Comparison of ENCODE assay signal across 9 cellular contexts in the genomic region with DNA sequence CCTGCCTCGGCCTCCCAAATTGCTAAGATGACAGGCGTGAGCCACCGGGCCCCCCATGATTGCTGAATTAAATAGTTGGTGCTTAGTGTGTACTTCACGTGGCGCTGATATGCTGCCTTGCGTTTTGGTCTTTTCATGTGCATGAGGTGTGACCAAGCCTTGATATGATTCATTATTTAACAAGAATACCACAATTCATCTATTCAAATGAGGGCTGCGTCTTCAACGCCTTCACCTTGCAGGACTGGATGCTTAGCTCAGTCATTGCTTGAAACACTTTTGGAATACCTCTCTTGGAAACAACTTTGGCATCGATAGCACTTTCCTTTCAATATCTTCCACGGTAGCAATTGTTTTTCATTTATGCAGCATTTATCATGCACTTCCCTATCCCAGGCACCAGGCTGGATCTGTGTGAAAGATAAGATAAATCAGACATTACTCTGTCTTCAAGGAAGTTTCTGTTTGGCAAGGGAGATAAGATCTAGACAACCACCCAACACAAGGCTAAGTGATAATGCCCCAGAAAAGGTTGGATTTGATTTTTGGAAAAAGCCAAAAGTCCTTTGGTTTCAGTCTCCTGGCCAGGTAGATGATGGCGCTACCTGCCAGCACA. TPM values are rescaled to one million over a fixed set of nuclear protein-coding genes. Genes with fewer than 3 reads are reported as not detected.
DNase-seq lines count a peak whose midpoint lies in the region; ATAC-seq, FAIRE-seq and TF ChIP-seq lines count a peak whose summit lies in the region.
"Had no signal": no experiment of that assay in that cellular context is flagged by ENCODE, and none has a peak within 500 bp of the region (broad histone marks: within the 10 kb centered on the region; RNA-seq: fewer than 3 reads in every experiment).

No MANE protein-coding gene starts in this region.

- H3K4me3 ChIP-seq in HepG2 (replicated peaks in 1 of 3; ENCODE audit: insufficient read depth in 1 of 3, low read depth in 2 of 3, low read length in 3 of 3) (peak overlapping the region; percentile 58 to 79 (median 67)), right lobe of liver (peak overlapping the region in 1 of 3 donors; percentile 51), astrocyte (ENCODE audit: insufficient read depth, low read depth, low read length) (peak overlapping the region; percentile 71), Karpas-422 (ENCODE audit: low read length) (no peak overlapping the region)

- no peak for DNase-seq in HepG2 (ENCODE audit: low spot score)
- DNase-seq in right lobe of liver = no peak
- no peak for DNase-seq in astrocyte (ENCODE audit: low read depth)
- DNase-seq in left colon = no peak
- DNase-seq in urothelium cell line (ENCODE audit: low spot score) = no peak
- DNase-seq in Karpas-422 = no peak
- DNase-seq in SIG-M5 treated with dmso at 0.1 percent for 504 hours (lab: John Stamatoyannopoulos, UW; ENCODE audit: unreplicated experiment) = no peak

- POLR2A ChIA-PET in HepG2 (lab: Yijun Ruan, JAX) = interaction anchor here (0.9 to 1.9 kb wide), 6 partner anchors 8 to 68 kb away, joined by 3 to 14 read pairs (median 4); no protein-coding TSS in a partner anchor

- H3K4me1 Mint-ChIP-seq in astrocyte (ENCODE audit: low read depth, unreplicated experiment) = peaks cover 11% of the 10 kb centered on the region

- H3K4me2 ChIP-seq in HepG2 (ENCODE audit: low read depth, low read length) (peak overlapping the region; percentile 88), astrocyte (ENCODE audit: low read length) (peak overlapping the region; percentile 85), Karpas-422 (ENCODE audit: low read depth, low read length, poor library complexity, severe bottlenecking) (no peak overlapping the region)

- H3K27me3 ChIP-seq in HepG2 (ENCODE audit: control insufficient read depth in 1 of 2, insufficient read depth in 2 of 2, low read length in 2 of 2) = no peaks in the 10 kb centered on the region
- no peaks in the 10 kb centered on the region for H3K27me3 ChIP-seq in right lobe of liver
- no peaks in the 10 kb centered on the region for H3K27me3 ChIP-seq in astrocyte (ENCODE audit: insufficient read depth, low read length)
- no peaks in the 10 kb centered on the region for H3K27me3 ChIP-seq in Karpas-422 (ENCODE audit: low read length)

- peak overlapping the region; percentile 89 for H3K27ac Mint-ChIP-seq in astrocyte (ENCODE audit: unreplicated experiment)

- no peaks in the 10 kb centered on the region for H3K27me3 Mint-ChIP-seq in astrocyte (ENCODE audit: low read depth, unreplicated experiment)

- TF ChIP-seq POLR2A in HepG2 (IDR thresholded peaks at IDR 0.05; ENCODE audit: insufficient read depth in 1 of 2, low read depth in 2 of 2, low read length in 2 of 2) (no peak), right lobe of liver (IDR thresholded peaks at IDR 0.05) (no peak)

- H3K79me2 ChIP-seq in HepG2 (ENCODE audit: insufficient read depth, low read length) (peaks cover 25% of the 10 kb centered on the region), astrocyte (ENCODE audit: insufficient read depth, low read length) (peaks cover 28% of the 10 kb centered on the region), Karpas-422 (ENCODE audit: low read length) (no peaks in the 10 kb centered on the region)

- H3K9ac ChIP-seq in HepG2 (ENCODE audit: insufficient read depth, low read depth, low read length) (peak overlapping the region; percentile 69), astrocyte (ENCODE audit: low read length) (peak overlapping the region; percentile 81), Karpas-422 (ENCODE audit: low read length) (no peak overlapping the region)

- peak overlapping the region; percentile 90 for H3K4me3 Mint-ChIP-seq in astrocyte (ENCODE audit: unreplicated experiment)

- no peaks in the 10 kb centered on the region for H3K9me3 ChIP-seq in HepG2 (ENCODE audit: low read length)
- H3K9me3 ChIP-seq in right lobe of liver = no peaks in the 10 kb centered on the region
- no peaks in the 10 kb centered on the region for H3K9me3 ChIP-seq in astrocyte (ENCODE audit: insufficient read depth, low read depth, low read length)
- H3K9me3 ChIP-seq in Karpas-422 (ENCODE audit: low read length) = no peaks in the 10 kb centered on the region

- CTCF ChIA-PET in HepG2 (lab: Yijun Ruan, JAX; ENCODE audit: low intra/inter-chr PET ratio, low total read pairs) = no interaction called here

- ATAC-seq in HepG2 = no peak
- ATAC-seq in right lobe of liver = no peak
- peak; percentile 25 for ATAC-seq in left colon
- ATAC-seq in HG03469 (IDR thresholded peaks at IDR 0.05; ENCODE audit: unreplicated experiment) = no peak

- no TSS peak for BruUV-seq in HepG2 (replicated peaks; lab: Mats Ljungman, UMichigan)

- FAIRE-seq in HepG2 (lab: Jason Lieb, UNC) = peak; percentile 18
- FAIRE-seq in astrocyte (lab: Jason Lieb, UNC) = no peak
- peak; percentile 79 for FAIRE-seq in urothelium cell line (lab: Jason Lieb, UNC)
- FAIRE-seq: TTC549 had no signal

- H3K36me3 ChIP-seq in HepG2 (replicated peaks in 1 of 2; ENCODE audit: control insufficient read depth in 1 of 2, insufficient read depth in 2 of 2, low read length in 2 of 2) = no peaks in the 10 kb centered on the region
- no peaks in the 10 kb centered on the region for H3K36me3 ChIP-seq in right lobe of liver
- H3K36me3 ChIP-seq in astrocyte (ENCODE audit: insufficient read depth, low read length) = no peaks in the 10 kb centered on the region
- H3K36me3 ChIP-seq in Karpas-422 (ENCODE audit: insufficient read depth, low read length) = no peaks in the 10 kb centered on the region

- H3K36me3 Mint-ChIP-seq in astrocyte (ENCODE audit: low read depth, unreplicated experiment) = peaks cover 4% of the 10 kb centered on the region

- TF ChIP-seq RAD21 in HepG2 (CRISPR knock-in tag; IDR thresholded peaks at IDR 0.05) = no peak

- H3K9me2 ChIP-seq in Karpas-422 (replicated peaks; ENCODE audit: insufficient read depth, low read length) = no peaks in the 10 kb centered on the region

- peaks cover 10% of the 10 kb centered on the region; the same call in 1 of the 2 replicates for H4K20me1 ChIP-seq in HepG2 (ENCODE audit: insufficient read depth, low read length)
- peaks cover 21% of the 10 kb centered on the region for H4K20me1 ChIP-seq in astrocyte (ENCODE audit: insufficient read depth, low read length)
- no peaks in the 10 kb centered on the region for H4K20me1 ChIP-seq in Karpas-422 (ENCODE audit: insufficient read depth, low read depth, low read length)

- 69% methylated on average over 11 of the region's 11 CpGs for WGBS in HepG2 (ENCODE audit: low lambda C conversion rate)
- WGBS in right lobe of liver (ENCODE audit: insufficient coverage, low coverage, low lambda C conversion rate, missing lambda C conversion rate) = 45% methylated on average over 5 of the region's 11 CpGs

- no peak overlapping the region for H2AFZ ChIP-seq in HepG2 (ENCODE audit: low read length)
- H2AFZ ChIP-seq in astrocyte (ENCODE audit: low read depth, low read length) = peak overlapping the region; percentile 83
- no peak overlapping the region for H2AFZ ChIP-seq in Karpas-422 (ENCODE audit: low read length)

- H3K27ac ChIP-seq in HepG2 (ENCODE audit: extremely low read length, insufficient read depth, low read length) (peak overlapping the region; percentile 91), right lobe of liver (no peak overlapping the region), astrocyte (ENCODE audit: low read depth, low read length) (peak overlapping the region; percentile 73), Karpas-422 (ENCODE audit: low read length) (no peak overlapping the region)

- TF ChIP-seq EP300 in HepG2 (IDR thresholded peaks at IDR 0.05; ENCODE audit: low read depth in 2 of 2, low read length in 2 of 2) (no peak), HepG2 (CRISPR knock-in tag; IDR thresholded peaks at IDR 0.05; ENCODE audit: borderline replicate concordance) (no peak)

- in situ Hi-C loops in HepG2 (cut with HindIII; ENCODE audit: extremely low pct_ligation_motif_present, low pct_unique_long_range_greater_than_20kb) = loop anchor here (5.0 kb wide), 1 partner anchor 71 kb away; no protein-coding TSS in a partner anchor

- no peak for TF ChIP-seq CTCF in HepG2 (CRISPR knock-in tag; IDR thresholded peaks at IDR 0.05)
- TF ChIP-seq CTCF in right lobe of liver (IDR thresholded peaks at IDR 0.05) = no peak
- no peak for TF ChIP-seq CTCF in astrocyte (IDR thresholded peaks at IDR 0.05; ENCODE audit: insufficient read depth, low read depth, low read length)

- no peaks in the 10 kb centered on the region for H3K9me3 Mint-ChIP-seq in astrocyte (ENCODE audit: unreplicated experiment)

- H3K4me1 ChIP-seq in HepG2 (ENCODE audit: insufficient read depth, low read length) = peaks cover 39% of the 10 kb centered on the region
- peaks cover 0 to 3% (median 0%) of the 10 kb centered on the region in 4 donors for H3K4me1 ChIP-seq in right lobe of liver
- H3K4me1 ChIP-seq in astrocyte (ENCODE audit: insufficient read depth, low read length) = peaks cover 20% of the 10 kb centered on the region
- no peaks in the 10 kb centered on the region for H3K4me1 ChIP-seq in Karpas-422 (ENCODE audit: low read length)

- intact Hi-C loops in HepG2 (cut with micrococcal nuclease; ENCODE audit: unreplicated experiment) = no loop called here
- intact Hi-C loops in right lobe of liver (cut with DNase I) = no loop called here
- intact Hi-C loops in left colon (cut with DNase I, micrococcal nuclease) = no loop called here

RNA-seq across cellular contexts. Expression of gene TEAD4, which starts 1.3 kb away (rescaled TPM):
- total RNA-seq in HepG2 (2016; rRNA removed; fragmentation: Illumina TruSeq; extraction: Trizol) (45.0 and 46.3 TPM in 2 replicates), right lobe of liver (1 to 10 TPM in 4 of 6 experiments, under 1 TPM in 2; 0.81 to 8.5 (median 3.0) TPM), astrocyte (13.0 and 19.1 TPM in 2 replicates), left colon (1 to 10 TPM; 6.0 to 9.0 TPM)
- total RNA-seq in HepG2 (2016; cell fraction: cytosol; rRNA removed; fragmentation: Illumina TruSeq; extraction: Trizol; ENCODE audit: low read depth) = 31.3 and 31.6 TPM in 2 replicates
- 41.0 and 43.4 TPM in 2 replicates for total RNA-seq in HepG2 (2016; cell fraction: insoluble cytoplasmic fraction; rRNA removed; fragmentation: Illumina TruSeq; extraction: Trizol)
- total RNA-seq in HepG2 (2016; cell fraction: membrane; rRNA removed; fragmentation: Illumina TruSeq; extraction: Trizol) = 47.9 and 52.9 TPM in 2 replicates
- total RNA-seq in HepG2 (2016; cell fraction: nucleus; rRNA removed; fragmentation: Illumina TruSeq; extraction: Trizol) = 26.7 and 27.0 TPM in 2 replicates
- polyA plus RNA-seq in HepG2 (2011; rRNA removed) = 65.0 and 69.4 TPM in 2 replicates
- 49.1 and 69.9 TPM in 2 replicates for polyA plus RNA-seq in HepG2 (2011; cell fraction: cytosol; rRNA removed)
- polyA plus RNA-seq in HepG2 (2011; cell fraction: nucleus; rRNA removed) = 98.9 and 143 TPM in 2 replicates
- 44.1 and 49.0 TPM in 2 replicates for polyA plus RNA-seq in HepG2 (2012)
- 52.8 and 61.8 TPM in 2 replicates for polyA plus RNA-seq in HepG2 (2016; cell fraction: cytosol; fragmentation: Illumina TruSeq; extraction: Trizol; ENCODE audit: low read depth)
- polyA plus RNA-seq in HepG2 (2016; cell fraction: insoluble cytoplasmic fraction; fragmentation: Illumina TruSeq; extraction: Trizol; ENCODE audit: low read depth) = 57.1 and 65.3 TPM in 2 replicates
- polyA plus RNA-seq in HepG2 (2016; cell fraction: membrane; fragmentation: Illumina TruSeq; extraction: Trizol; ENCODE audit: low read depth) = 66.9 and 70.7 TPM in 2 replicates
- polyA plus RNA-seq in HepG2 (2016; cell fraction: nucleus; fragmentation: Illumina TruSeq; extraction: Trizol; ENCODE audit: insufficient read depth, low read depth) = 60.4 and 66.8 TPM in 2 replicates
- polyA minus RNA-seq in HepG2 (2011; rRNA and poly(A)+ RNA removed; ENCODE audit: low replicate concordance) = 40.4 and 71.0 TPM in 2 replicates
- polyA minus RNA-seq in HepG2 (2011; cell fraction: cytosol; rRNA and poly(A)+ RNA removed) = 35.9 and 41.1 TPM in 2 replicates
- polyA minus RNA-seq in HepG2 (2011; cell fraction: nucleus; rRNA and poly(A)+ RNA removed) = 26.0 and 28.0 TPM in 2 replicates
- not detected in 2 replicates for total RNA-seq in Karpas-422 (2014; rRNA removed; shearing (Covaris generic); ENCODE audit: low replicate concordance)

Comparison
In these comparisons a context has a peak if more than half of its experiments do, and no peak if none do; other contexts are left out.
1. H3K27ac ChIP-seq: peak in HepG2 (single experiment) and astrocyte (single experiment); none in right lobe of liver (0 of 3) and Karpas-422 (single experiment).